In the genomic region with DNA sequence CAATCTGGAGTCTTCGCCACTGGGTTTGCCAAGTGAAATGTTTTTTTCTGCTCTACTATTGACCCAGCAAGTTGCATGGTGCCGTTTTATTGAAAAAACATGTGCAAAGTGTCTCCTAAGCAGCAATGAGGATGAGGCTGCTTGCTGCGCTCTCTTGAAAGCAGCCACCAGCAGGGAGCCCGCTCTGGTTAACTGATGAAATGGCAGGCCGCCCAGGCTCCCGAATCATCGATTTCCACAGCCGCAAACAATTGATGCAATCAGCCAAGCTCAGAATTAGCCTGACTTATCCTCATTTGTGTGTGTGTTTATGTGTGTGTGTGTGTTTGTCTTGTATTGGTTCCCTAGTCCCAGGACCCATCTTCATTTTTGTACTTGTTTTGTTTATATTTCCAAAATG, we compare ENCODE assay signal across 1 cellular context.
TF ChIP-seq lines count a peak whose summit lies in the region.

No MANE protein-coding gene starts in this region.

TF ChIP-seq in K562, 482 proteins besides CTCF, POLR2A, EP300 and RAD21:
- TF ChIP-seq ZC3H4 (CRISPR knock-in tag; IDR thresholded peaks at IDR 0.05; ENCODE audit: borderline replicate concordance): no peak
- TF ChIP-seq RBM15 (IDR thresholded peaks at IDR 0.05; ENCODE audit: insufficient read depth, low read length): no peak
- TF ChIP-seq ZBTB17 (CRISPR knock-in tag; IDR thresholded peaks at IDR 0.05): peak; percentile 89
